In genomic region chr15:43133429-43134156, GRCh38 we compare ENCODE assay signal across 8 cellular contexts. TPM values are rescaled to one million over a fixed set of nuclear protein-coding genes. Genes with fewer than 3 reads are reported as not detected.
A peak's percentile ranks its signal among the peaks of the same experiment; 100 is the strongest.
DNase-seq lines count a peak whose midpoint lies in the region; ATAC-seq and TF ChIP-seq lines count a peak whose summit lies in the region.

Gene TMEM62 (plus strand): TSS chr15:43133586. CDS start chr15:43133803, 217 bp downstream.

- H3K4me3 ChIP-seq in fibroblast of villous mesenchyme (ENCODE audit: low read depth, low read length), result peak within 1 kb of the TSS; percentile 77

- H3K27ac Mint-ChIP-seq in nephron, result peak within 1 kb of the TSS; percentile 62 to 91 (median 86)

- ATAC-seq in GM21515 (IDR thresholded peaks at IDR 0.05; ENCODE audit: unreplicated experiment), result peak; percentile 91

- peaks cover 13% of the 10 kb centered on the region for H3K9me3 Mint-ChIP-seq in nephron

- DNase-seq in Daoy (ENCODE audit: low read depth) (peak; percentile 69), HuH-7 (ENCODE audit: low spot score) (peak; percentile 68), SHP77 (lab: John Stamatoyannopoulos, UW) (peak; percentile 78 to 84), activated gamma-delta T cell (lab: John Stamatoyannopoulos, UW) (peak; percentile 52), fibroblast of villous mesenchyme (ENCODE audit: low read depth) (peak; percentile 60), stromal cell of bone marrow (ENCODE audit: low read depth) (peak; percentile 33)

- peaks cover 20% of the 10 kb centered on the region for H3K4me1 Mint-ChIP-seq in nephron

- H3K27me3 Mint-ChIP-seq in nephron (ENCODE audit: low read depth), result peaks cover 30% of the 10 kb centered on the region

- TF ChIP-seq CTCF in fibroblast of villous mesenchyme (IDR thresholded peaks at IDR 0.05; ENCODE audit: insufficient read depth, low read depth, low read length) (no peak), nephron (IDR thresholded peaks at IDR 0.05; ENCODE audit: unreplicated experiment in 3 of 3) (no peak)

- H3K36me3 Mint-ChIP-seq in nephron (ENCODE audit: low read depth), result peaks cover 10% of the 10 kb centered on the region

- peak within 1 kb of the TSS; percentile 87 to 97 (median 94) for H3K4me3 Mint-ChIP-seq in nephron

RNA-seq across cellular contexts. Expression of gene TMEM62, which starts in this region (rescaled TPM):
- 10.1 and 18.6 TPM in 2 replicates for total RNA-seq in Daoy (2014; rRNA removed; shearing (Covaris generic))
- 16.8 and 18.4 TPM in 2 replicates for total RNA-seq in fibroblast of villous mesenchyme

Comparison
In these comparisons a context has a peak if more than half of its experiments do, and no peak if none do; other contexts are left out.
1. Peak in every context shown above with its lines: DNase-seq, ATAC-seq and H3K4me3 ChIP-seq.